ENCODE assay signal across 10 cellular contexts in the genomic region with DNA sequence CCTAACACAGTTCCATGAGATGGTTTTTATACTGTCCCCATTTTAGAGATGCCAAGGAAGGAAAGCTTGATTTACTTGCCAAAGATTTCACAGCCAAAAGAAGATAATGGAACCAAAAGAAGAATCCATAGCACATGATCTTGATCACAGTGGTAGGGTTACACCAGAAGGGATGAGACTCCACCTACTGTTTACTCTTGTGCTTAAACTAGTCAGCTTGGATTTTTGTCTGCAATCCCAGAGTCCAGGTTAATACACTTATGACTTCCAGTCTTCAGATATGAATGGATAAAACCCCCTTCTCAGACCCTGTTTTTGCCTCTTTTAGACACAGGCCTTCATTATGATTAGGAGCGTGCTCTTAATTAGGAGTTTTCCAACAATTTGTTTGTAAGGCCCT.
DNase-seq lines count a peak whose midpoint lies in the region; ATAC-seq, FAIRE-seq and TF ChIP-seq lines count a peak whose summit lies in the region.
"Had no signal": no experiment of that assay in that cellular context is flagged by ENCODE, and none has a peak within 500 bp of the region (broad histone marks: within the 10 kb centered on the region; RNA-seq: fewer than 3 reads in every experiment).

No MANE protein-coding gene starts in this region.

- H3K27ac Mint-ChIP-seq in astrocyte (ENCODE audit: unreplicated experiment): no peak overlapping the region
- H3K27ac Mint-ChIP-seq: activated CD8-positive, alpha-beta T cell treated with anti-CD3 and anti-CD28 coated beads, Interleukin-2, amount 10 ng/mL, durations not matched to agents 7 days and 5 days; natural killer cell had no signal

- H3K36me3 Mint-ChIP-seq in astrocyte (ENCODE audit: low read depth, unreplicated experiment): no peaks in the 10 kb centered on the region
- H3K36me3 Mint-ChIP-seq: natural killer cell had no signal

- H4K20me1 ChIP-seq in astrocyte (ENCODE audit: insufficient read depth, low read length): no peaks in the 10 kb centered on the region

- H3K4me1 Mint-ChIP-seq in astrocyte (ENCODE audit: low read depth, unreplicated experiment): peaks cover 4% of the 10 kb centered on the region
- H3K4me1 Mint-ChIP-seq: natural killer cell had no signal

- H3K4me3 Mint-ChIP-seq in astrocyte (ENCODE audit: unreplicated experiment): no peak overlapping the region
- H3K4me3 Mint-ChIP-seq: activated CD8-positive, alpha-beta T cell treated with anti-CD3 and anti-CD28 coated beads, Interleukin-2, amount 10 ng/mL, durations not matched to agents 7 days and 5 days; natural killer cell had no signal

- WGBS in liver: 85% methylated on average over 1 of the region's 1 CpG

- H2AFZ ChIP-seq in astrocyte (ENCODE audit: low read depth, low read length): no peak overlapping the region

- H3K27me3 Mint-ChIP-seq in astrocyte (ENCODE audit: low read depth, unreplicated experiment): no peaks in the 10 kb centered on the region

- no peak overlapping the region for H3K27ac ChIP-seq in astrocyte (ENCODE audit: low read depth, low read length)
- no peak overlapping the region for H3K27ac ChIP-seq in liver (ENCODE audit: low read depth in 1 of 2, low read length in 2 of 2)
- H3K27ac ChIP-seq in effector memory CD4-positive, alpha-beta T cell (ENCODE audit: insufficient read depth, low read length, poor library complexity, severe bottlenecking): no peak overlapping the region

- ATAC-seq in GM21737 (IDR thresholded peaks at IDR 0.05; ENCODE audit: unreplicated experiment) (no peak), GM18502 (IDR thresholded peaks at IDR 0.05; ENCODE audit: poor library complexity, unreplicated experiment) (no peak)
- ATAC-seq: activated CD8-positive, alpha-beta T cell treated with anti-CD3 and anti-CD28 coated beads, Interleukin-2, amount 10 ng/mL, durations not matched to agents 7 days and 5 days had no signal

- TF ChIP-seq RAD21 in liver (IDR thresholded peaks at IDR 0.05): peak; percentile 76 to 82

- no peaks in the 10 kb centered on the region for H3K36me3 ChIP-seq in astrocyte (ENCODE audit: insufficient read depth, low read length)
- H3K36me3 ChIP-seq in liver (ENCODE audit: control insufficient read depth in 4 of 4, insufficient read depth in 3 of 4, low read depth in 1 of 4, low read length in 3 of 4): no peaks in the 10 kb centered on the region
- no peaks in the 10 kb centered on the region for H3K36me3 ChIP-seq in effector memory CD4-positive, alpha-beta T cell (ENCODE audit: control insufficient read depth, insufficient read depth, low read length)

- no peak overlapping the region for H3K9ac ChIP-seq in astrocyte (ENCODE audit: low read length)
- no peak overlapping the region for H3K9ac ChIP-seq in liver (ENCODE audit: low read depth in 1 of 2, low read length in 2 of 2)

- H3K4me3 ChIP-seq in Jurkat, Clone E6-1 (ENCODE audit: low read length): no peak overlapping the region
- no peak overlapping the region for H3K4me3 ChIP-seq in astrocyte (ENCODE audit: insufficient read depth, low read depth, low read length)
- H3K4me3 ChIP-seq in liver (ENCODE audit: low read depth in 1 of 3, low read length in 3 of 3): no peak overlapping the region
- H3K4me3 ChIP-seq in effector memory CD4-positive, alpha-beta T cell (ENCODE audit: insufficient read depth, low read depth, low read length, poor library complexity, severe bottlenecking): no peak overlapping the region

- DNase-seq in D721Med (ENCODE audit: insufficient read length, low spot score): no peak
- DNase-seq in Jurkat, Clone E6-1 (ENCODE audit: low read depth, low spot score): peak; percentile 4
- peak; percentile 48 for DNase-seq in astrocyte (ENCODE audit: low read depth)
- DNase-seq in globus pallidus (ENCODE audit: low spot score): no peak
- DNase-seq in effector memory CD4-positive, alpha-beta T cell: no peak
- DNase-seq: activated CD8-positive, alpha-beta T cell treated with anti-CD3 and anti-CD28 coated beads, Interleukin-2, amount 10 ng/mL, durations not matched to agents 7 days and 5 days; natural killer cell had no signal

- H3K9me3 ChIP-seq in astrocyte (ENCODE audit: insufficient read depth, low read depth, low read length): no peaks in the 10 kb centered on the region
- H3K9me3 ChIP-seq in liver (ENCODE audit: control insufficient read depth in 4 of 4, low read length in 3 of 4): no peaks in the 10 kb centered on the region
- H3K9me3 ChIP-seq in effector memory CD4-positive, alpha-beta T cell (ENCODE audit: control insufficient read depth, low read length): no peaks in the 10 kb centered on the region

- FAIRE-seq in D721Med (lab: Jason Lieb, UNC) (no peak), astrocyte (lab: Jason Lieb, UNC) (no peak)

- no peaks in the 10 kb centered on the region for H3K79me2 ChIP-seq in astrocyte (ENCODE audit: insufficient read depth, low read length)

- no peak overlapping the region for H3K4me2 ChIP-seq in astrocyte (ENCODE audit: low read length)

- TF ChIP-seq CTCF in D721Med (IDR thresholded peaks at IDR 0.05; ENCODE audit: insufficient read depth, missing control alignments) (peak; percentile 39), astrocyte (IDR thresholded peaks at IDR 0.05; ENCODE audit: insufficient read depth, low read depth, low read length) (no peak), liver (IDR thresholded peaks at IDR 0.05; ENCODE audit: low read depth, low read length, missing input control) (peak; percentile 36)

- H3K4me1 ChIP-seq in astrocyte (ENCODE audit: insufficient read depth, low read length) (no peaks in the 10 kb centered on the region), liver (ENCODE audit: control insufficient read depth in 4 of 4, insufficient read depth in 4 of 4, low read length in 3 of 4) (peaks cover 0 to 3% (median 0%) of the 10 kb centered on the region in 4 donors)
- H3K4me1 ChIP-seq in effector memory CD4-positive, alpha-beta T cell (ENCODE audit: control insufficient read depth, insufficient read depth, low read length, poor library complexity, severe bottlenecking): no peaks in the 10 kb centered on the region

- H3K9me3 Mint-ChIP-seq in astrocyte (ENCODE audit: unreplicated experiment): no peaks in the 10 kb centered on the region
- H3K9me3 Mint-ChIP-seq: natural killer cell had no signal

- no peaks in the 10 kb centered on the region for H3K27me3 ChIP-seq in astrocyte (ENCODE audit: insufficient read depth, low read length)
- H3K27me3 ChIP-seq in liver (ENCODE audit: control insufficient read depth in 4 of 4, insufficient read depth in 4 of 4, low read length in 3 of 4): no peaks in the 10 kb centered on the region
- H3K27me3 ChIP-seq in effector memory CD4-positive, alpha-beta T cell (replicated peaks; ENCODE audit: control insufficient read depth, insufficient read depth, low read length, poor library complexity, severe bottlenecking): no peaks in the 10 kb centered on the region

TF ChIP-seq in liver, 16 proteins besides CTCF, POLR2A, EP300 and RAD21 (continues in another document):
- TF ChIP-seq HNF4G (IDR thresholded peaks at IDR 0.05) (no peak), SP1 (IDR thresholded peaks at IDR 0.05) (no peak), TAF1 (conservative IDR thresholded peaks at IDR 0.05) (no peak), YY1 (IDR thresholded peaks at IDR 0.05) (peak; percentile 29), HNF4A (conservative IDR thresholded peaks at IDR 0.05) (peak; percentile 54 to 57), EGR1 (IDR thresholded peaks at IDR 0.05; ENCODE audit: low read depth in 2 of 2) (no peak), JUND (IDR thresholded peaks at IDR 0.05) (no peak), RXRA (IDR thresholded peaks at IDR 0.05) (peak in 1 of 2 donors; percentile 19)
- TF ChIP-seq, protein P1, sequence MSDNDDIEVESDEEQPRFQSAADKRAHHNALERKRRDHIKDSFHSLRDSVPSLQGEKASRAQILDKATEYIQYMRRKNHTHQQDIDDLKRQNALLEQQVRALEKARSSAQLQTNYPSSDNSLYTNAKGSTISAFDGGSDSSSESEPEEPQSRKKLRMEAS (IDR thresholded peaks at IDR 0.05): no peak
- TF ChIP-seq, protein P2, sequence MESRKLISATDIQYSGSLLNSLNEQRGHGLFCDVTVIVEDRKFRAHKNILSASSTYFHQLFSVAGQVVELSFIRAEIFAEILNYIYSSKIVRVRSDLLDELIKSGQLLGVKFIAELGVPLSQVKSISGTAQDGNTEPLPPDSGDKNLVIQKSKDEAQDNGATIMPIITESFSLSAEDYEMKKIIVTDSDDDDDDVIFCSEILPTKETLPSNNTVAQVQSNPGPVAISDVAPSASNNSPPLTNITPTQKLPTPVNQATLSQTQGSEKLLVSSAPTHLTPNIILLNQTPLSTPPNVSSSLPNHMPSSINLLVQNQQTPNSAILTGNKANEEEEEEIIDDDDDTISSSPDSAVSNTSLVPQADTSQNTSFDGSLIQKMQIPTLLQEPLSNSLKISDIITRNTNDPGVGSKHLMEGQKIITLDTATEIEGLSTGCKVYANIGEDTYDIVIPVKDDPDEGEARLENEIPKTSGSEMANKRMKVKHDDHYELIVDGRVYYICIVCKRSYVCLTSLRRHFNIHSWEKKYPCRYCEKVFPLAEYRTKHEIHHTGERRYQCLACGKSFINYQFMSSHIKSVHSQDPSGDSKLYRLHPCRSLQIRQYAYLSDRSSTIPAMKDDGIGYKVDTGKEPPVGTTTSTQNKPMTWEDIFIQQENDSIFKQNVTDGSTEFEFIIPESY (IDR thresholded peaks at IDR 0.05): peak; percentile 25
- TF ChIP-seq, protein P3, sequence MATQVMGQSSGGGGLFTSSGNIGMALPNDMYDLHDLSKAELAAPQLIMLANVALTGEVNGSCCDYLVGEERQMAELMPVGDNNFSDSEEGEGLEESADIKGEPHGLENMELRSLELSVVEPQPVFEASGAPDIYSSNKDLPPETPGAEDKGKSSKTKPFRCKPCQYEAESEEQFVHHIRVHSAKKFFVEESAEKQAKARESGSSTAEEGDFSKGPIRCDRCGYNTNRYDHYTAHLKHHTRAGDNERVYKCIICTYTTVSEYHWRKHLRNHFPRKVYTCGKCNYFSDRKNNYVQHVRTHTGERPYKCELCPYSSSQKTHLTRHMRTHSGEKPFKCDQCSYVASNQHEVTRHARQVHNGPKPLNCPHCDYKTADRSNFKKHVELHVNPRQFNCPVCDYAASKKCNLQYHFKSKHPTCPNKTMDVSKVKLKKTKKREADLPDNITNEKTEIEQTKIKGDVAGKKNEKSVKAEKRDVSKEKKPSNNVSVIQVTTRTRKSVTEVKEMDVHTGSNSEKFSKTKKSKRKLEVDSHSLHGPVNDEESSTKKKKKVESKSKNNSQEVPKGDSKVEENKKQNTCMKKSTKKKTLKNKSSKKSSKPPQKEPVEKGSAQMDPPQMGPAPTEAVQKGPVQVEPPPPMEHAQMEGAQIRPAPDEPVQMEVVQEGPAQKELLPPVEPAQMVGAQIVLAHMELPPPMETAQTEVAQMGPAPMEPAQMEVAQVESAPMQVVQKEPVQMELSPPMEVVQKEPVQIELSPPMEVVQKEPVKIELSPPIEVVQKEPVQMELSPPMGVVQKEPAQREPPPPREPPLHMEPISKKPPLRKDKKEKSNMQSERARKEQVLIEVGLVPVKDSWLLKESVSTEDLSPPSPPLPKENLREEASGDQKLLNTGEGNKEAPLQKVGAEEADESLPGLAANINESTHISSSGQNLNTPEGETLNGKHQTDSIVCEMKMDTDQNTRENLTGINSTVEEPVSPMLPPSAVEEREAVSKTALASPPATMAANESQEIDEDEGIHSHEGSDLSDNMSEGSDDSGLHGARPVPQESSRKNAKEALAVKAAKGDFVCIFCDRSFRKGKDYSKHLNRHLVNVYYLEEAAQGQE (IDR thresholded peaks at IDR 0.05): no peak

Comparison
In these comparisons a context has a peak if more than half of its experiments do, and no peak if none do; other contexts are left out.
1. DNase-seq: peak in Jurkat, Clone E6-1 (single experiment) and astrocyte (single experiment); none in D721Med (single experiment), globus pallidus (single experiment) and effector memory CD4-positive, alpha-beta T cell (0 of 3).